In the genomic region with DNA sequence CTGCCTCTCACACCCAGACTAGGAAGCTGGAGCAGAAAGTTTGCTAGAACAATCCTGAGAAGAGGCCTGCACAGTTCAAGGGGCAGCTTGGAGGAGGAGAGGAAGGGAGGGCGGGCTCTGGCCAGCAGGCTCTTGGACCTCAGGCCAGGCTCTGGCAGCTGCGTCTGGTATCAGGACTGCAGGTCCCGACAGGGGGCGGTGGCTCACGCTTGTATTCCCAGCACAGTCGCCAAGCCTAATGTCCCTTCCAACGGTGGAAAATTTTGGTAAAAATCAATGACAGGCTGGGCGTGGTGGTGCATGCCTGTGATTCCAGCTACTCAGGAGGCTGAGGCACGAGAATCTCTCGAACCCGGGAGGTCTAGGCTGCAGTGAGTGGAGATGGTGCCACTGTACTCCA, we compare ENCODE assay signal across 12 cellular contexts. TPM values are rescaled to one million over a fixed set of nuclear protein-coding genes. Genes with fewer than 3 reads are reported as not detected.
DNase-seq lines count a peak whose midpoint lies in the region; ATAC-seq, FAIRE-seq and TF ChIP-seq lines count a peak whose summit lies in the region.
"Not testable (repeated sequence)": the region's sequence is repeated elsewhere in the genome, so short reads cannot be mapped to it uniquely, and the experiment has no call there.
"Had no signal": no experiment of that assay in that cellular context is flagged by ENCODE, and none has a peak within 500 bp of the region (broad histone marks: within the 10 kb centered on the region; RNA-seq: fewer than 3 reads in every experiment).

No MANE protein-coding gene starts in this region.

- H3K9ac ChIP-seq in duodenal mucosa (ENCODE audit: low read depth in 1 of 2, low read length in 2 of 2) (peak overlapping the region; percentile 55 to 83), mucosa of rectum (ENCODE audit: low read depth in 1 of 2, low read length in 2 of 2) (peak overlapping the region in 1 of 2 donors; percentile 52)

- H3K4me3 ChIP-seq in ascending aorta, gastroesophageal sphincter: not testable (repeated sequence)
- H3K4me3 ChIP-seq in duodenal mucosa (ENCODE audit: low read depth in 1 of 2, low read length in 2 of 2), result peak overlapping the region; percentile 60 to 69
- H3K4me3 ChIP-seq in mucosa of rectum (ENCODE audit: low read length in 2 of 2), result peak overlapping the region in 1 of 2 donors; percentile 67
- H3K4me3 ChIP-seq in small intestine (ENCODE audit: low read depth in 1 of 2, low read length in 2 of 2), result peak overlapping the region in 1 of 2 donors; percentile 64

- not testable (repeated sequence) for H3K36me3 ChIP-seq in ascending aorta; duodenal mucosa (ENCODE audit: control insufficient read depth in 1 of 2, insufficient read depth in 2 of 2, low read length in 2 of 2); gastroesophageal sphincter; mucosa of rectum (ENCODE audit: control insufficient read depth in 2 of 2, insufficient read depth in 2 of 2, low read length in 2 of 2); small intestine (ENCODE audit: control insufficient read depth in 2 of 2, insufficient read depth in 2 of 2, low read length in 2 of 2)

- not testable (repeated sequence) for FAIRE-seq in small intestine (lab: Jason Lieb, UNC)

- intact Hi-C loops in ascending aorta (cut with DNase I), result not testable (repeated sequence)

- DNase-seq in AG09319 (ENCODE audit: extremely low read depth, low read depth), result not testable (repeated sequence)
- DNase-seq in NCI-H146 (lab: John Stamatoyannopoulos, UW), result peak; percentile 45
- peak in 1 of 2 donors; percentile 75 for DNase-seq in ascending aorta (ENCODE audit: low spot score in 2 of 2)
- DNase-seq in islet precursor cell, result peak; percentile 84
- DNase-seq in small intestine, result peak; percentile 81

- ATAC-seq in gastroesophageal sphincter, result peak; percentile 63

- WGBS in gastroesophageal sphincter (ENCODE audit: low coverage in 1 of 2), 2 donors, result 35 to 43% methylated on average over 4 to 11 of the region's 11 CpGs
- WGBS in small intestine, 3 donors, result 10 to 41% (median 26%) methylated on average over 11 of the region's 11 CpGs

- TF ChIP-seq EP300 in gastroesophageal sphincter (IDR thresholded peaks at IDR 0.05), result not testable (repeated sequence)

- TF ChIP-seq POLR2A in gastroesophageal sphincter (IDR thresholded peaks at IDR 0.05), result not testable (repeated sequence)

- not testable (repeated sequence) for H3K27ac ChIP-seq in ascending aorta, gastroesophageal sphincter
- H3K27ac ChIP-seq in duodenal mucosa (ENCODE audit: low read depth, low read length), result peak overlapping the region; percentile 58
- H3K27ac ChIP-seq in mucosa of rectum (ENCODE audit: low read depth in 2 of 2, low read length in 2 of 2), result peak overlapping the region; percentile 70 to 72
- H3K27ac ChIP-seq in small intestine (ENCODE audit: low read depth in 1 of 2, low read length in 1 of 2), result peak overlapping the region; percentile 69 to 91

- not testable (repeated sequence) for H3K4me1 ChIP-seq in ascending aorta; gastroesophageal sphincter; small intestine (ENCODE audit: control insufficient read depth in 2 of 2, insufficient read depth in 1 of 2, low read depth in 1 of 2, low read length in 1 of 2)
- H3K4me1 ChIP-seq in duodenal mucosa (ENCODE audit: control insufficient read depth in 1 of 2, insufficient read depth in 2 of 2, low read length in 2 of 2) (peaks cover 19 to 23% of the 10 kb centered on the region in 2 donors), mucosa of rectum (ENCODE audit: control insufficient read depth in 2 of 2, insufficient read depth in 2 of 2, low read length in 2 of 2) (peaks cover 3 to 12% of the 10 kb centered on the region in 2 donors)

- H3K27me3 ChIP-seq in ascending aorta; duodenal mucosa (ENCODE audit: control insufficient read depth in 1 of 2, insufficient read depth in 2 of 2, low read length in 2 of 2); gastroesophageal sphincter; mucosa of rectum (ENCODE audit: control insufficient read depth in 2 of 2, insufficient read depth in 2 of 2, low read length in 2 of 2); small intestine (ENCODE audit: control insufficient read depth in 2 of 2, insufficient read depth in 2 of 2, low read length in 2 of 2): not testable (repeated sequence)

- H3K9me3 ChIP-seq in ascending aorta; duodenal mucosa (ENCODE audit: control insufficient read depth in 1 of 2, low read length in 2 of 2); gastroesophageal sphincter; mucosa of rectum (ENCODE audit: control insufficient read depth in 2 of 2, low read length in 2 of 2); small intestine (ENCODE audit: control insufficient read depth, low read depth): not testable (repeated sequence)

- TF ChIP-seq CTCF in AG09319 (IDR thresholded peaks at IDR 0.05; ENCODE audit: low read depth, low read length) (peak; percentile 30), ascending aorta (IDR thresholded peaks at IDR 0.05) (peak; percentile 3 to 32 (median 24)), gastroesophageal sphincter (IDR thresholded peaks at IDR 0.05) (peak in 1 of 4 experiments; percentile 5)

RNA-seq across cellular contexts. Expression of gene TREH, which starts 0.5 kb away (rescaled TPM):
- total RNA-seq in ascending aorta (not detected), gastroesophageal sphincter (not detected)
- 10 to 100 TPM; 14.6 to 88.6 (median 64.0) TPM for polyA plus RNA-seq in small intestine
- total RNA-seq: GM12878, mononuclear cell, occipital lobe, T-helper 17 cell had no signal
- polyA plus RNA-seq: GM12878 had no signal
